21 cellular contexts compared by ENCODE assay signal in genomic region chr4:136337216-136337615, GRCh38.
DNase-seq lines count a peak whose midpoint lies in the region; ATAC-seq, FAIRE-seq and TF ChIP-seq lines count a peak whose summit lies in the region.
"Had no signal": no experiment of that assay in that cellular context is flagged by ENCODE, and none has a peak within 500 bp of the region (broad histone marks: within the 10 kb centered on the region; RNA-seq: fewer than 3 reads in every experiment).

No MANE protein-coding gene starts in this region.

- H3K27me3 ChIP-seq in neural progenitor cell (no peaks in the 10 kb centered on the region), HepG2 (ENCODE audit: control insufficient read depth in 1 of 2, insufficient read depth in 2 of 2, low read length in 2 of 2) (no peaks in the 10 kb centered on the region)

- CTCF ChIA-PET in HepG2 (lab: Yijun Ruan, JAX; ENCODE audit: low intra/inter-chr PET ratio, low total read pairs): no interaction called here

- H3K4me3 Mint-ChIP-seq in neural progenitor cell (no peak overlapping the region), chondrocyte (ENCODE audit: unreplicated experiment) (no peak overlapping the region)
- H3K4me3 Mint-ChIP-seq: CD8-positive, alpha-beta T cell; HFFc6; IgD-negative memory B cell had no signal

- TF ChIP-seq RAD21 in HepG2 (CRISPR knock-in tag; IDR thresholded peaks at IDR 0.05): no peak

- in situ Hi-C loops in Caki2 (cut with HindIII; ENCODE audit: low pct_unique_long_range_greater_than_20kb, low sequenced_read_pairs): no loop called here
- in situ Hi-C loops in HepG2 (cut with HindIII; ENCODE audit: extremely low pct_ligation_motif_present, low pct_unique_long_range_greater_than_20kb): no loop called here

- FAIRE-seq in HepG2 (lab: Jason Lieb, UNC): no peak
- FAIRE-seq: A204.1, GM12878, HTR-8/SVneo had no signal

- H3K27me3 Mint-ChIP-seq in neural progenitor cell (ENCODE audit: insufficient read depth, low read depth) (peaks cover 2% of the 10 kb centered on the region), chondrocyte (ENCODE audit: low read depth) (peaks cover 7% of the 10 kb centered on the region)
- H3K27me3 Mint-ChIP-seq: IgD-negative memory B cell had no signal

- TF ChIP-seq CTCF in neural progenitor cell (IDR thresholded peaks at IDR 0.05) (no peak), HepG2 (CRISPR knock-in tag; IDR thresholded peaks at IDR 0.05) (no peak), chondrocyte (IDR thresholded peaks at IDR 0.05) (no peak)

- H3K79me2 ChIP-seq in neural progenitor cell (ENCODE audit: low read depth) (no peaks in the 10 kb centered on the region), HepG2 (ENCODE audit: insufficient read depth, low read length) (no peaks in the 10 kb centered on the region)

- no peaks in the 10 kb centered on the region for H3K36me3 ChIP-seq in neural progenitor cell
- no peaks in the 10 kb centered on the region for H3K36me3 ChIP-seq in HepG2 (replicated peaks in 1 of 2; ENCODE audit: control insufficient read depth in 1 of 2, insufficient read depth in 2 of 2, low read length in 2 of 2)

- H3K9ac ChIP-seq in neural progenitor cell (no peak overlapping the region), HepG2 (ENCODE audit: insufficient read depth, low read depth, low read length) (no peak overlapping the region)

- BruUV-seq in HepG2 (replicated peaks; lab: Mats Ljungman, UMichigan): no TSS peak

- H4K20me1 ChIP-seq in neural progenitor cell (ENCODE audit: low read depth): no peaks in the 10 kb centered on the region
- H4K20me1 ChIP-seq in HepG2 (ENCODE audit: insufficient read depth, low read length): no peaks in the 10 kb centered on the region

- H3K9me3 ChIP-seq in neural progenitor cell (ENCODE audit: low read depth) (no peaks in the 10 kb centered on the region), HepG2 (ENCODE audit: low read length) (no peaks in the 10 kb centered on the region)

- H3K27ac Mint-ChIP-seq in neural progenitor cell (no peak overlapping the region), chondrocyte (ENCODE audit: unreplicated experiment) (no peak overlapping the region)
- H3K27ac Mint-ChIP-seq: CD8-positive, alpha-beta T cell; HFFc6; IgD-negative memory B cell had no signal

- peak overlapping the region; percentile 27 for H2AFZ ChIP-seq in neural progenitor cell (replicated peaks)
- H2AFZ ChIP-seq in HepG2 (ENCODE audit: low read length): no peak overlapping the region

- TF ChIP-seq EP300 in HepG2 (IDR thresholded peaks at IDR 0.05; ENCODE audit: low read depth in 2 of 2, low read length in 2 of 2): no peak
- no peak for TF ChIP-seq EP300 in HepG2 (CRISPR knock-in tag; IDR thresholded peaks at IDR 0.05; ENCODE audit: borderline replicate concordance)

- no peaks in the 10 kb centered on the region for H3K4me1 ChIP-seq in neural progenitor cell
- no peaks in the 10 kb centered on the region for H3K4me1 ChIP-seq in HepG2 (ENCODE audit: insufficient read depth, low read length)

- no peak overlapping the region for H3K4me3 ChIP-seq in neural progenitor cell
- H3K4me3 ChIP-seq in HepG2 (replicated peaks in 1 of 3; ENCODE audit: insufficient read depth in 1 of 3, low read depth in 2 of 3, low read length in 3 of 3): no peak overlapping the region
- H3K4me3 ChIP-seq: GM12878 had no signal

- ATAC-seq in HepG2: no peak
- ATAC-seq: CD8-positive, alpha-beta T cell; GM12878; HCT116 had no signal

- H3K36me3 Mint-ChIP-seq in neural progenitor cell (no peaks in the 10 kb centered on the region), chondrocyte (ENCODE audit: low read depth) (no peaks in the 10 kb centered on the region)
- H3K36me3 Mint-ChIP-seq: CD8-positive, alpha-beta T cell; IgD-negative memory B cell had no signal

- 0% methylated on average over 2 of the region's 4 CpGs for WGBS in HepG2 (ENCODE audit: low lambda C conversion rate)

- H3F3A ChIP-seq in neural progenitor cell (ENCODE audit: low read depth): no peaks in the 10 kb centered on the region

- no peak for TF ChIP-seq POLR2A in HepG2 (IDR thresholded peaks at IDR 0.05; ENCODE audit: insufficient read depth in 1 of 2, low read depth in 2 of 2, low read length in 2 of 2)

- intact Hi-C loops in HepG2 (cut with micrococcal nuclease; ENCODE audit: unreplicated experiment): no loop called here

- no peaks in the 10 kb centered on the region for H3K4me1 Mint-ChIP-seq in neural progenitor cell
- H3K4me1 Mint-ChIP-seq in chondrocyte (ENCODE audit: low read depth): no peaks in the 10 kb centered on the region
- H3K4me1 Mint-ChIP-seq: IgD-negative memory B cell had no signal

- H3K27ac ChIP-seq in neural progenitor cell: no peak overlapping the region
- no peak overlapping the region for H3K27ac ChIP-seq in HepG2 (ENCODE audit: extremely low read length, insufficient read depth, low read length)

- DNase-seq in Caki2 (ENCODE audit: low read depth): peak; percentile 32
- peak; percentile 51 for DNase-seq in glomerular visceral epithelial cell (ENCODE audit: extremely low spot score)
- DNase-seq in neural progenitor cell (ENCODE audit: low spot score): no peak
- no peak for DNase-seq in HepG2 (ENCODE audit: low spot score)
- DNase-seq in NCI-H2196 treated with DMSO at 0.1 percent for 48 hours (lab: John Stamatoyannopoulos, UW; ENCODE audit: unreplicated experiment): no peak
- no peak for DNase-seq in chondrocyte (ENCODE audit: low spot score)
- no peak for DNase-seq in hepatic stellate cell (ENCODE audit: low spot score)
- DNase-seq: ACHN; CD8-positive, alpha-beta T cell; DMS 273 treated with DMSO at 0.1 percent for 48 hours; DMS53; DND-41; EL; GOT3; H7; HFFc6 had no signal

- POLR2A ChIA-PET in HepG2 (lab: Yijun Ruan, JAX): no interaction called here

- H3K4me2 ChIP-seq in neural progenitor cell (no peak overlapping the region), HepG2 (ENCODE audit: low read depth, low read length) (no peak overlapping the region)

- H3K9me3 Mint-ChIP-seq in neural progenitor cell (peaks cover 3% of the 10 kb centered on the region), chondrocyte (ENCODE audit: low read depth) (peaks cover 7% of the 10 kb centered on the region)

TF ChIP-seq in HepG2, 621 proteins besides CTCF, POLR2A, EP300 and RAD21 (continues in another document):
- TF ChIP-seq AGO2 (optimal IDR thresholded peaks at IDR 0.05; ENCODE audit: low read depth, low read length) (no peak), HNRNPK (IDR thresholded peaks at IDR 0.05; ENCODE audit: low read depth, low read length, poor library complexity, severe bottlenecking) (no peak), E2F1 (CRISPR knock-in tag; IDR thresholded peaks at IDR 0.05) (no peak), SETDB1 (CRISPR knock-in tag; IDR thresholded peaks at IDR 0.05; ENCODE audit: borderline replicate concordance) (no peak), HMGXB3 (CRISPR knock-in tag; IDR thresholded peaks at IDR 0.05; ENCODE audit: borderline replicate concordance) (no peak), PHB2 (IDR thresholded peaks at IDR 0.05; ENCODE audit: partially characterized antibody) (no peak), ZFP41 (CRISPR knock-in tag; IDR thresholded peaks at IDR 0.05; ENCODE audit: borderline replicate concordance) (no peak), MXD4 (CRISPR knock-in tag; IDR thresholded peaks at IDR 0.05) (no peak), SP1 (IDR thresholded peaks at IDR 0.05) (no peak), SP1 (CRISPR knock-in tag; IDR thresholded peaks at IDR 0.05) (no peak), ZNF431 (CRISPR knock-in tag; IDR thresholded peaks at IDR 0.05; ENCODE audit: borderline replicate concordance, low read depth) (no peak), ZNF549 (CRISPR knock-in tag; IDR thresholded peaks at IDR 0.05) (no peak)

Comparison
In these comparisons a context has a peak if more than half of its experiments do, and no peak if none do; other contexts are left out.
1. DNase-seq: peak in Caki2 (single experiment) and glomerular visceral epithelial cell (single experiment); none in neural progenitor cell (single experiment), HepG2 (single experiment), NCI-H2196 treated with DMSO at 0.1 percent for 48 hours (single experiment), chondrocyte (single experiment) and hepatic stellate cell (single experiment).